28 cellular contexts compared by ENCODE assay signal in the genomic region with DNA sequence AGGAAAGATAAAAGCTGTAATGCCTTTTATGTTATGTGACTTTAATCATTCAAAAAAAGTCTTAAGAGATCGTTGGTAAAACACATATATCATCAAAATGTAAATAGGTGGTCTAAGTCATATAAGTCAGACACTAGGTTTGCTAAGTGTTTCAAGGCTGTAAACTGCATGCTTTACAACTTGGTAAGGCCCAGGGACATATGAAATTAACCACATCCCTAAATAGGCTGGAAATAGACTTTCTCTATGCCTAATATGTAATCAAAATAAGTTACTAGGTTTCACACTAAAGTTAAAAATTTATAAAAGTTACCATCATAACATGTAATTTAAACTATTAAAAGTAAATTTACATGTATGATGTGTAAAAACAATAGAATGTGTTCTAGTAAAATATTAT.
DNase-seq lines count a peak whose midpoint lies in the region; ATAC-seq, FAIRE-seq and TF ChIP-seq lines count a peak whose summit lies in the region.
"Had no signal": no experiment of that assay in that cellular context is flagged by ENCODE, and none has a peak within 500 bp of the region (broad histone marks: within the 10 kb centered on the region; RNA-seq: fewer than 3 reads in every experiment).

No MANE protein-coding gene starts in this region.

- intact Hi-C loops in breast epithelium (cut with DNase I; ENCODE audit: low total_unique reads) = no loop called here

- H3K27me3 ChIP-seq in breast epithelium = no peaks in the 10 kb centered on the region
- H3K27me3 ChIP-seq: ovary, vagina had no signal

- H3K4me3 ChIP-seq in breast epithelium = no peak overlapping the region
- H3K4me3 ChIP-seq: A549, mucosa of descending colon, ovary, PC-9, skin epidermis, vagina had no signal

- no peak for FAIRE-seq in H54 (lab: Jason Lieb, UNC)
- FAIRE-seq: A549, frontal cortex, GM12891, HepG2 had no signal

- H3K36me3 ChIP-seq in breast epithelium = no peaks in the 10 kb centered on the region
- H3K36me3 ChIP-seq: ovary, vagina had no signal

- H3K4me1 ChIP-seq in breast epithelium = no peaks in the 10 kb centered on the region
- H3K4me1 ChIP-seq: A549, vagina had no signal

- peak; percentile 83 for ATAC-seq in GM18511 (IDR thresholded peaks at IDR 0.05; ENCODE audit: unreplicated experiment)
- ATAC-seq in GM19468 (IDR thresholded peaks at IDR 0.05; ENCODE audit: extremely low read depth, unreplicated experiment) = peak; percentile 37
- ATAC-seq in HG03060 (IDR thresholded peaks at IDR 0.05; ENCODE audit: low read depth, unreplicated experiment) = peak; percentile 62
- ATAC-seq in HG03520 (IDR thresholded peaks at IDR 0.05; ENCODE audit: unreplicated experiment) = peak; percentile 59
- ATAC-seq: A549; activated T-cell treated with anti-CD3 and anti-CD28 coated beads, Interleukin-2, amount 50 U/mL, for 4 hours; CD8-positive, alpha-beta T cell; HepG2; mucosa of descending colon; Right ventricle myocardium inferior had no signal

- TF ChIP-seq POLR2A in H54 (IDR thresholded peaks at IDR 0.05; ENCODE audit: low read depth, low read length) = no peak
- no peak for TF ChIP-seq POLR2A in breast epithelium (IDR thresholded peaks at IDR 0.05)

- H3K9me3 ChIP-seq in breast epithelium = peaks cover 6 to 31% of the 10 kb centered on the region in 2 donors
- H3K9me3 ChIP-seq: ovary had no signal

- no peak for DNase-seq in H54 (ENCODE audit: insufficient read length, low spot score)
- DNase-seq in breast epithelium (ENCODE audit: low spot score in 2 of 2) = no peak
- no peak for DNase-seq in ecto neural progenitor cell (ENCODE audit: low spot score)
- no peak for DNase-seq in islet precursor cell
- DNase-seq: activated CD4-positive, alpha-beta T cell treated with anti-CD3 and anti-CD28 coated beads for 48 hours; activated naive CD4-positive, alpha-beta T cell; activated T-cell treated with anti-CD3 and anti-CD28 coated beads, Interleukin-2, amount 50 U/mL, for 4 hours; CD8-positive, alpha-beta T cell; cerebellar nuclear complex; EL; HCEC 1CT; Kasumi-1; mucosa of descending colon; NCI-H2171; NCI-H510A; ovary; PC-9 had no signal

- H3K27ac ChIP-seq in breast epithelium = no peak overlapping the region
- H3K27ac ChIP-seq: A549, ovary, PC-9, skin epidermis, vagina had no signal

- no peak for TF ChIP-seq CTCF in breast epithelium (IDR thresholded peaks at IDR 0.05)
